Comparison of ENCODE assay signal across 1 cellular context in the genomic region with DNA sequence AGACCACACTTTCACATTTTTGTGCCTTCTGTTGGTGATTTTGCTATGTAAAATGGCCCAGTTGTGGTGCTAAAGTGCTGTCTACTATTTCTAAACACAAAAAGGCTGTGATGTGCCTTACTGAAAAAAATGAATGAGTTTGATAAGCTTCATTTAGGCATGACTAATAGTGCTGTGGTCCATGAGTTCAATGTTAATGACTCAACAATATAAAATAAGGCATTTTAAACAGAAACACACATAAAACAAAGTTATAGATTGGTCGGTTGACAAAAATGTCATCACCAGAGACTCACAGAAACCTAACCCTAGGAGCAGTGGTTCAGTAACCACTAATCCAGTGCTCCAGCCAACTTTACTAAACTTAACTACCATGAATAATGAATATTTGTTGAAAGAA.
TF ChIP-seq lines count a peak whose summit lies in the region.

No MANE protein-coding gene starts in this region.

TF ChIP-seq in IMR-90, 13 proteins besides CTCF, POLR2A, EP300 and RAD21 (continued from another document):
- TF ChIP-seq CHD1 (IDR thresholded peaks at IDR 0.05; ENCODE audit: low read depth, low read length) (no peak), CEBPB (IDR thresholded peaks at IDR 0.05; ENCODE audit: low read depth, low read length) (peak; percentile 13; the same call in 1 of the 2 replicates)
- TF ChIP-seq, protein P1, sequence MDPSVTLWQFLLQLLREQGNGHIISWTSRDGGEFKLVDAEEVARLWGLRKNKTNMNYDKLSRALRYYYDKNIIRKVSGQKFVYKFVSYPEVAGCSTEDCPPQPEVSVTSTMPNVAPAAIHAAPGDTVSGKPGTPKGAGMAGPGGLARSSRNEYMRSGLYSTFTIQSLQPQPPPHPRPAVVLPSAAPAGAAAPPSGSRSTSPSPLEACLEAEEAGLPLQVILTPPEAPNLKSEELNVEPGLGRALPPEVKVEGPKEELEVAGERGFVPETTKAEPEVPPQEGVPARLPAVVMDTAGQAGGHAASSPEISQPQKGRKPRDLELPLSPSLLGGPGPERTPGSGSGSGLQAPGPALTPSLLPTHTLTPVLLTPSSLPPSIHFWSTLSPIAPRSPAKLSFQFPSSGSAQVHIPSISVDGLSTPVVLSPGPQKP (IDR thresholded peaks at IDR 0.05; ENCODE audit: borderline replicate concordance, low read depth, low read length): no peak
- TF ChIP-seq, protein P2, sequence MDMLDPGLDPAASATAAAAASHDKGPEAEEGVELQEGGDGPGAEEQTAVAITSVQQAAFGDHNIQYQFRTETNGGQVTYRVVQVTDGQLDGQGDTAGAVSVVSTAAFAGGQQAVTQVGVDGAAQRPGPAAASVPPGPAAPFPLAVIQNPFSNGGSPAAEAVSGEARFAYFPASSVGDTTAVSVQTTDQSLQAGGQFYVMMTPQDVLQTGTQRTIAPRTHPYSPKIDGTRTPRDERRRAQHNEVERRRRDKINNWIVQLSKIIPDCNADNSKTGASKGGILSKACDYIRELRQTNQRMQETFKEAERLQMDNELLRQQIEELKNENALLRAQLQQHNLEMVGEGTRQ (IDR thresholded peaks at IDR 0.05; ENCODE audit: low read depth, low read length): no peak
TF ChIP-seq in IMR-90: peak in this region for 4.
